8 cellular contexts compared by ENCODE assay signal in genomic region chr13:110713981-110714797, GRCh38. TPM values are rescaled to one million over a fixed set of nuclear protein-coding genes. Genes with fewer than 3 reads are reported as not detected.
A peak's percentile ranks its signal among the peaks of the same experiment; 100 is the strongest.
DNase-seq lines count a peak whose midpoint lies in the region; ATAC-seq and TF ChIP-seq lines count a peak whose summit lies in the region.

No MANE protein-coding gene starts in this region.

- no peaks in the 10 kb centered on the region for H3K9me3 ChIP-seq in heart right ventricle
- H3K9me3 ChIP-seq in psoas muscle = no peaks in the 10 kb centered on the region

- no peaks in the 10 kb centered on the region for H3K9me3 Mint-ChIP-seq in activated naive CD8-positive, alpha-beta T cell treated with anti-CD3 and anti-CD28 coated beads, Interleukin-2, amount 10 ng/mL, durations not matched to agents 7 days and 5 days

- WGBS in heart right ventricle, 2 donors = 0% methylated on average over 72 to 86 of the region's 86 CpGs
- WGBS in psoas muscle, 3 donors = 0 to 1% (median 1%) methylated on average over 55 to 86 of the region's 86 CpGs

- peak overlapping the region; percentile 93 for H3K27ac Mint-ChIP-seq in activated naive CD8-positive, alpha-beta T cell treated with anti-CD3 and anti-CD28 coated beads, Interleukin-2, amount 10 ng/mL, durations not matched to agents 7 days and 5 days

- POLR2A ChIA-PET in activated naive CD8-positive, alpha-beta T cell treated with anti-CD3 and anti-CD28 coated beads, Interleukin-2, amount 10 ng/mL, durations not matched to agents 7 days and 5 days (lab: Charles Lee) = interaction anchor here (0.6 to 2.1 kb wide), 7 partner anchors 13 to 200 kb away, joined by 3 to 22 read pairs (median 6); partner anchors contain the start of genes ANKRD10 and NAXD

- peaks cover 3% of the 10 kb centered on the region for H3K36me3 Mint-ChIP-seq in activated naive CD8-positive, alpha-beta T cell treated with anti-CD3 and anti-CD28 coated beads, Interleukin-2, amount 10 ng/mL, durations not matched to agents 7 days and 5 days

- H3K27ac ChIP-seq in heart right ventricle (peak overlapping the region; percentile 96 to 100 (median 100)), psoas muscle (peak overlapping the region; percentile 99)

- DNase-seq in SIG-M5 treated with dmso at 0.1 percent for 504 hours (lab: John Stamatoyannopoulos, UW; ENCODE audit: unreplicated experiment) (peak; percentile 37), SIG-M5 (lab: John Stamatoyannopoulos, UW) (no peak), SK-N-DZ (ENCODE audit: low spot score) (peak; percentile 21), heart right ventricle (peak; percentile 53 to 61), psoas muscle (peak; percentile 54 to 78), ureter (ENCODE audit: low spot score) (peak; percentile 80)
- peak; percentile 73 for DNase-seq in activated naive CD8-positive, alpha-beta T cell treated with anti-CD3 and anti-CD28 coated beads, Interleukin-2, amount 10 ng/mL, durations not matched to agents 7 days and 5 days

- peaks cover 17% of the 10 kb centered on the region for H3K4me1 Mint-ChIP-seq in activated naive CD8-positive, alpha-beta T cell treated with anti-CD3 and anti-CD28 coated beads, Interleukin-2, amount 10 ng/mL, durations not matched to agents 7 days and 5 days

- ATAC-seq in activated naive CD8-positive, alpha-beta T cell treated with anti-CD3 and anti-CD28 coated beads, Interleukin-2, amount 10 ng/mL, durations not matched to agents 7 days and 5 days (ENCODE audit: low read depth) = no peak
- ATAC-seq in heart right ventricle (no peak), psoas muscle (no peak), GM18498 (IDR thresholded peaks at IDR 0.05; ENCODE audit: unreplicated experiment) (no peak)

- peak overlapping the region; percentile 91 for H3K4me3 Mint-ChIP-seq in activated naive CD8-positive, alpha-beta T cell treated with anti-CD3 and anti-CD28 coated beads, Interleukin-2, amount 10 ng/mL, durations not matched to agents 7 days and 5 days

- no peaks in the 10 kb centered on the region for H3K27me3 Mint-ChIP-seq in activated naive CD8-positive, alpha-beta T cell treated with anti-CD3 and anti-CD28 coated beads, Interleukin-2, amount 10 ng/mL, durations not matched to agents 7 days and 5 days

- H3K4me3 ChIP-seq in heart right ventricle (peak overlapping the region; percentile 79 to 98 (median 93)), psoas muscle (peak overlapping the region; percentile 90)

- H3K36me3 ChIP-seq in heart right ventricle (peaks cover 0 to 3% (median 0%) of the 10 kb centered on the region in 9 donors), psoas muscle (ENCODE audit: insufficient read depth in 1 of 2, low read depth in 1 of 2) (peaks cover 0 to 2% of the 10 kb centered on the region in 2 donors)

- H3K4me1 ChIP-seq in heart right ventricle = peaks cover 4 to 33% (median 28%) of the 10 kb centered on the region in 9 donors
- peaks cover 29% of the 10 kb centered on the region for H3K4me1 ChIP-seq in psoas muscle

- intact Hi-C loops in heart right ventricle (cut with DNase I) = loop anchor here in 7 of 10 donors (2.0 to 10.0 kb wide), 8 partner anchors 97 to 407 kb away; partner anchors contain the start of genes ANKRD10 (in 6 of the 7), NAXD (in 3 of the 7), COL4A1 (in 1 of the 7) and COL4A2 (in 1 of the 7)
- intact Hi-C loops in psoas muscle (cut with DNase I) = loop anchor here (2.0 to 10.0 kb wide), 4 partner anchors 97 to 198 kb away; partner anchors contain the start of gene NAXD (in 1 of the 2)

- peak in 4 of 9 donors; percentile 6 to 28 (median 22) for TF ChIP-seq CTCF in heart right ventricle (IDR thresholded peaks at IDR 0.05)
- TF ChIP-seq CTCF in psoas muscle (IDR thresholded peaks at IDR 0.05) = no peak

- no peaks in the 10 kb centered on the region for H3K27me3 ChIP-seq in heart right ventricle
- no peaks in the 10 kb centered on the region for H3K27me3 ChIP-seq in psoas muscle (ENCODE audit: insufficient read depth in 3 of 3, low read length in 2 of 3)

RNA-seq across cellular contexts. Expression of gene ING1, which starts 0.7 kb away (rescaled TPM):
- 7.1 and 11.7 TPM in 2 replicates for polyA plus RNA-seq in SK-N-DZ (2014; cell fraction: cytosol; rRNA removed)
- polyA plus RNA-seq in SK-N-DZ (2014; cell fraction: nucleus; rRNA removed) = 6.8 and 9.8 TPM in 2 replicates
- total RNA-seq in activated naive CD8-positive, alpha-beta T cell treated with anti-CD3 and anti-CD28 coated beads, Interleukin-2, amount 10 ng/mL, durations not matched to agents 7 days and 5 days = 10 to 100 TPM; 19.5 to 21.1 TPM
- total RNA-seq in heart right ventricle (1 to 10 TPM; 4.1 to 9.3 (median 6.3) TPM), psoas muscle (1 to 10 TPM; 5.2 to 7.0 (median 5.9) TPM), ureter (8.8 TPM)
- polyA plus RNA-seq in heart right ventricle (10 to 100 TPM in 1 of 2 donors, 1 to 10 TPM in 1; 5.4 to 15.6 TPM), psoas muscle (10 to 100 TPM in 2 of 3 donors, 1 to 10 TPM in 1; 8.2 to 16.9 (median 13.8) TPM)

RNA-seq across cellular contexts. Expression of gene CARS2, which starts 8.3 kb away (rescaled TPM):
- polyA plus RNA-seq in SK-N-DZ (2014; cell fraction: cytosol; rRNA removed) = 61.8 and 63.5 TPM in 2 replicates
- polyA plus RNA-seq in SK-N-DZ (2014; cell fraction: nucleus; rRNA removed) = 201 and 212 TPM in 2 replicates
- 10 to 100 TPM; 78.9 to 84.8 TPM for total RNA-seq in activated naive CD8-positive, alpha-beta T cell treated with anti-CD3 and anti-CD28 coated beads, Interleukin-2, amount 10 ng/mL, durations not matched to agents 7 days and 5 days
- total RNA-seq in heart right ventricle (10 to 100 TPM; 35.2 to 53.5 (median 42.8) TPM), psoas muscle (10 to 100 TPM; 41.3 to 59.0 (median 49.5) TPM), ureter (86.7 TPM)
- polyA plus RNA-seq in heart right ventricle (100 to 1,000 TPM in 1 of 2 donors, 10 to 100 TPM in 1; 61.3 to 103 TPM), psoas muscle (10 to 100 TPM; 56.3 to 85.2 (median 57.0) TPM)
